In genomic region chr11:58621586-58622262, GRCh38 we compare ENCODE assay signal across 14 cellular contexts. TPM values are rescaled to one million over a fixed set of nuclear protein-coding genes. Genes with fewer than 3 reads are reported as not detected.
DNase-seq lines count a peak whose midpoint lies in the region; ATAC-seq and TF ChIP-seq lines count a peak whose summit lies in the region.
"Had no signal": no experiment of that assay in that cellular context is flagged by ENCODE, and none has a peak within 500 bp of the region (broad histone marks: within the 10 kb centered on the region; RNA-seq: fewer than 3 reads in every experiment).

No MANE protein-coding gene starts in this region.

- no peak for DNase-seq in activated T-cell treated with anti-CD3 and anti-CD28 coated beads, Interleukin-2, amount 50 U/mL, for 72 hours
- DNase-seq in activated T-cell treated with anti-CD3 and anti-CD28 coated beads for 4 hours (no peak), GM23248 (no peak), sigmoid colon (no peak), mesenteric fat pad (ENCODE audit: low spot score) (no peak), OCI-LY7 (ENCODE audit: low spot score) (no peak), left ventricle myocardium superior (no peak)
- DNase-seq in activated naive CD4-positive, alpha-beta T cell treated with anti-CD3 and anti-CD28 coated beads, Interleukin-2, amount 50 U/mL, for 72 hours (ENCODE audit: low spot score in 2 of 2) = no peak
- DNase-seq: Calu3, dorsolateral prefrontal cortex, NCI-H2029 treated with DMSO at 0.1 percent for 48 hours, pancreas, SHP77 treated with DMSO at 0.1 percent for 48 hours, tibial artery had no signal

- in situ Hi-C loops in GM23248 (cut with MboI) = no loop called here

- TF ChIP-seq EP300 in sigmoid colon (IDR thresholded peaks at IDR 0.05) = no peak

- no TSS peak for BruUV-seq in OCI-LY7 (replicated peaks; lab: Mats Ljungman, UMichigan)

- intact Hi-C loops in sigmoid colon (cut with DNase I) = no loop called here
- intact Hi-C loops in OCI-LY7 (cut with micrococcal nuclease; ENCODE audit: unreplicated experiment) = no loop called here
- intact Hi-C loops in left ventricle myocardium superior (cut with micrococcal nuclease) = loop anchor here (10.0 kb wide), 1 partner anchor 47 kb away; the partner anchor contains the start of genes LPXN and ZFP91

- H3K4me3 Mint-ChIP-seq in activated T-cell treated with anti-CD3 and anti-CD28 coated beads, Interleukin-2, amount 50 U/mL, for 72 hours = peak overlapping the region; percentile 25 to 60

- H2AFZ ChIP-seq in GM23248 (no peak overlapping the region), OCI-LY7 (ENCODE audit: low read length) (no peak overlapping the region)

- H3K79me2 ChIP-seq in GM23248 (ENCODE audit: insufficient read depth) (peaks cover 74% of the 10 kb centered on the region), OCI-LY7 (ENCODE audit: insufficient read depth, low read depth, low read length) (no peaks in the 10 kb centered on the region)

- no peak for TF ChIP-seq CTCF in sigmoid colon (IDR thresholded peaks at IDR 0.05)
- TF ChIP-seq CTCF in OCI-LY7 (conservative IDR thresholded peaks at IDR 0.05; ENCODE audit: low read length) = no peak

- no peaks in the 10 kb centered on the region for H3K9me3 ChIP-seq in GM23248 (ENCODE audit: low read depth)
- H3K9me3 ChIP-seq in sigmoid colon = no peaks in the 10 kb centered on the region
- no peaks in the 10 kb centered on the region for H3K9me3 ChIP-seq in OCI-LY7 (ENCODE audit: low read length)
- H3K9me3 ChIP-seq: pancreas, tibial artery had no signal

- WGBS in GM23248 (ENCODE audit: low coverage in 1 of 2, low lambda C conversion rate in 2 of 2, missing lambda C conversion rate in 2 of 2), 2 experiments = 95 to 97% methylated on average over 4 of the region's 4 CpGs
- 83 to 93% methylated on average over 4 of the region's 4 CpGs for WGBS in sigmoid colon, 2 donors

- H3K27ac ChIP-seq in GM23248 = peak overlapping the region; percentile 19; the same call in 1 of the 2 replicates
- H3K27ac ChIP-seq in sigmoid colon = peak overlapping the region in 3 of 4 donors; percentile 10 to 15 (median 11)
- H3K27ac ChIP-seq in OCI-LY7 (ENCODE audit: low read depth, low read length, poor library complexity, severe bottlenecking) = no peak overlapping the region
- H3K27ac ChIP-seq: pancreas, tibial artery had no signal

- POLR2A ChIA-PET in OCI-LY7 (lab: Charles Lee) = interaction anchor here (0.9 to 2.7 kb wide), 3 partner anchors 12 to 58 kb away, joined by 3 to 9 read pairs (median 3); no protein-coding TSS in a partner anchor

- CTCF ChIA-PET in OCI-LY7 (lab: Charles Lee; ENCODE audit: unreplicated experiment) = no interaction called here

- H3K4me1 Mint-ChIP-seq in activated T-cell treated with anti-CD3 and anti-CD28 coated beads, Interleukin-2, amount 50 U/mL, for 72 hours (ENCODE audit: low read depth) = peaks cover 19% of the 10 kb centered on the region

- H3K4me1 ChIP-seq in GM23248 (ENCODE audit: insufficient read depth) (peaks cover 53% of the 10 kb centered on the region), sigmoid colon (peaks cover 0 to 34% (median 10%) of the 10 kb centered on the region in 4 donors), OCI-LY7 (ENCODE audit: insufficient read depth, low read length, poor library complexity, severe bottlenecking) (peaks cover 6% of the 10 kb centered on the region)

- H3K4me2 ChIP-seq in GM23248 (ENCODE audit: unreplicated experiment) (no peak overlapping the region), OCI-LY7 (ENCODE audit: low read length) (no peak overlapping the region)

- ATAC-seq in activated T-cell treated with anti-CD3 and anti-CD28 coated beads, Interleukin-2, amount 50 U/mL, for 72 hours (replicated peaks in 1 of 2) = peak; percentile 58 to 76
- ATAC-seq in activated naive CD4-positive, alpha-beta T cell treated with anti-CD3 and anti-CD28 coated beads, Interleukin-2, amount 50 U/mL, for 72 hours = peak; percentile 58 to 70
- ATAC-seq in left ventricle myocardium superior = no peak

- peaks cover 10 to 40% of the 10 kb centered on the region in 2 donors for H3K36me3 Mint-ChIP-seq in activated T-cell treated with anti-CD3 and anti-CD28 coated beads, Interleukin-2, amount 50 U/mL, for 72 hours (ENCODE audit: insufficient read depth in 2 of 2)
- H3K36me3 Mint-ChIP-seq in activated naive CD4-positive, alpha-beta T cell treated with anti-CD3 and anti-CD28 coated beads, Interleukin-2, amount 50 U/mL, for 72 hours = peaks cover 27 to 39% of the 10 kb centered on the region in 2 donors

- no peaks in the 10 kb centered on the region for H3K27me3 ChIP-seq in GM23248 (replicated peaks; ENCODE audit: insufficient read depth)
- H3K27me3 ChIP-seq in sigmoid colon = no peaks in the 10 kb centered on the region
- H3K27me3 ChIP-seq: dorsolateral prefrontal cortex, pancreas, tibial artery had no signal

- no peak overlapping the region for H3K9ac ChIP-seq in GM23248

- H3K9me2 ChIP-seq in GM23248 (ENCODE audit: insufficient read depth) = no peaks in the 10 kb centered on the region
- no peaks in the 10 kb centered on the region; the same call in 1 of the 2 replicates for H3K9me2 ChIP-seq in OCI-LY7 (ENCODE audit: insufficient read depth, low read length)

- H3K27me3 Mint-ChIP-seq in activated T-cell treated with anti-CD3 and anti-CD28 coated beads, Interleukin-2, amount 50 U/mL, for 72 hours (ENCODE audit: low read depth) = no peaks in the 10 kb centered on the region

- peak overlapping the region; percentile 94 for H3K27ac Mint-ChIP-seq in activated T-cell treated with anti-CD3 and anti-CD28 coated beads, Interleukin-2, amount 50 U/mL, for 72 hours
- peak overlapping the region; percentile 44 to 58 for H3K27ac Mint-ChIP-seq in activated naive CD4-positive, alpha-beta T cell treated with anti-CD3 and anti-CD28 coated beads, Interleukin-2, amount 50 U/mL, for 72 hours

- peaks cover 49% of the 10 kb centered on the region for H3F3A ChIP-seq in GM23248 (ENCODE audit: insufficient read depth)

- H4K20me1 ChIP-seq in GM23248 (ENCODE audit: insufficient read depth) (no peaks in the 10 kb centered on the region), OCI-LY7 (ENCODE audit: insufficient read depth, low read length) (no peaks in the 10 kb centered on the region)

- H3K4me3 ChIP-seq in GM23248 (no peak overlapping the region), sigmoid colon (no peak overlapping the region), OCI-LY7 (ENCODE audit: low read depth, low read length, poor library complexity, severe bottlenecking) (no peak overlapping the region)
- H3K4me3 ChIP-seq: dorsolateral prefrontal cortex, pancreas, tibial artery had no signal

- TF ChIP-seq POLR2A in sigmoid colon (IDR thresholded peaks at IDR 0.05) = no peak

- H3K9me3 Mint-ChIP-seq in activated T-cell treated with anti-CD3 and anti-CD28 coated beads, Interleukin-2, amount 50 U/mL, for 72 hours = no peaks in the 10 kb centered on the region
- H3K9me3 Mint-ChIP-seq in activated naive CD4-positive, alpha-beta T cell treated with anti-CD3 and anti-CD28 coated beads, Interleukin-2, amount 50 U/mL, for 72 hours = no peaks in the 10 kb centered on the region

- H3K36me3 ChIP-seq in GM23248 (ENCODE audit: low read depth) (peaks cover 64% of the 10 kb centered on the region), sigmoid colon (peaks cover 12 to 80% (median 30%) of the 10 kb centered on the region in 4 donors), OCI-LY7 (ENCODE audit: insufficient read depth, low read length) (peaks cover 98% of the 10 kb centered on the region)

RNA-seq across cellular contexts. Expression of gene CNTF, which starts 0.7 kb away (rescaled TPM):
- total RNA-seq in activated T-cell treated with anti-CD3 and anti-CD28 coated beads, Interleukin-2, amount 50 U/mL, for 72 hours = 1 to 10 TPM; 4.5 to 5.0 TPM
- total RNA-seq in GM23248 (2014; rRNA removed; shearing (Covaris generic)) = 1.6 and 3.9 TPM in 2 replicates
- polyA plus RNA-seq in GM23248 (2016; fragmentation: Nextera tagmentation; extraction: Ambion mirVana) = 0.23 and 0.46 TPM in 2 replicates
- total RNA-seq in activated naive CD4-positive, alpha-beta T cell treated with anti-CD3 and anti-CD28 coated beads, Interleukin-2, amount 50 U/mL, for 72 hours = 1 to 10 TPM; 4.2 to 5.9 TPM
- total RNA-seq in sigmoid colon = 1 to 10 TPM; 1.2 to 1.8 (median 1.7) TPM
- under 1 TPM in 1 of 3 donors, not detected in 2; 0.87 TPM for polyA plus RNA-seq in sigmoid colon
- 2.2 TPM for total RNA-seq in mesenteric fat pad
- 3.1 and 3.4 TPM in 2 replicates for total RNA-seq in OCI-LY7 (2014; rRNA removed; shearing (Covaris generic))
- total RNA-seq in OCI-LY7 (2022) = 3.3 and 3.5 TPM in 2 replicates
- total RNA-seq in left ventricle myocardium superior = 1.4 TPM

RNA-seq across cellular contexts. Expression of gene ZFP91, which starts 42.9 kb away (rescaled TPM):
- 10 to 100 TPM; 43.4 to 48.4 TPM for total RNA-seq in activated T-cell treated with anti-CD3 and anti-CD28 coated beads, Interleukin-2, amount 50 U/mL, for 72 hours
- total RNA-seq in GM23248 (2014; rRNA removed; shearing (Covaris generic)) = 58.8 and 59.0 TPM in 2 replicates
- polyA plus RNA-seq in GM23248 (2016; fragmentation: Nextera tagmentation; extraction: Ambion mirVana) = 20.8 and 21.4 TPM in 2 replicates
- 10 to 100 TPM; 37.7 to 79.7 TPM for total RNA-seq in activated naive CD4-positive, alpha-beta T cell treated with anti-CD3 and anti-CD28 coated beads, Interleukin-2, amount 50 U/mL, for 72 hours
- 10 to 100 TPM; 68.4 to 77.4 (median 74.0) TPM for total RNA-seq in sigmoid colon
- 10 to 100 TPM; 31.6 to 43.2 (median 34.2) TPM for polyA plus RNA-seq in sigmoid colon
- 58.7 TPM for total RNA-seq in mesenteric fat pad
- total RNA-seq in OCI-LY7 (2014; rRNA removed; shearing (Covaris generic)) = 36.9 and 38.7 TPM in 2 replicates
- 50.9 and 60.5 TPM in 2 replicates for total RNA-seq in OCI-LY7 (2022)
- total RNA-seq in left ventricle myocardium superior = 64.4 TPM

RNA-seq across cellular contexts. Expression of gene LPXN, which starts 46.1 kb away (rescaled TPM):
- total RNA-seq in activated T-cell treated with anti-CD3 and anti-CD28 coated beads, Interleukin-2, amount 50 U/mL, for 72 hours = 100 to 1,000 TPM; 113 to 121 TPM
- total RNA-seq in GM23248 (2014; rRNA removed; shearing (Covaris generic)) = 164 and 169 TPM in 2 replicates
- polyA plus RNA-seq in GM23248 (2016; fragmentation: Nextera tagmentation; extraction: Ambion mirVana) (134 and 139 TPM in 2 replicates), sigmoid colon (10 to 100 TPM; 12.0 to 26.8 (median 13.6) TPM)
- 100 to 1,000 TPM; 177 to 422 TPM for total RNA-seq in activated naive CD4-positive, alpha-beta T cell treated with anti-CD3 and anti-CD28 coated beads, Interleukin-2, amount 50 U/mL, for 72 hours
- total RNA-seq in sigmoid colon (10 to 100 TPM in 1 of 4 donors, 1 to 10 TPM in 3; 4.8 to 11.4 (median 6.9) TPM), mesenteric fat pad (17.0 TPM), OCI-LY7 (2022) (129 and 130 TPM in 2 replicates), left ventricle myocardium superior (5.0 TPM)
- total RNA-seq in OCI-LY7 (2014; rRNA removed; shearing (Covaris generic)) = 64.1 and 79.3 TPM in 2 replicates
